ENCODE assay signal across 26 cellular contexts in genomic region chr14:101907619-101908018, GRCh38.
"Had no signal": no experiment of that assay in that cellular context is flagged by ENCODE, and none has a peak within 500 bp of the region (broad histone marks: within the 10 kb centered on the region; RNA-seq: fewer than 3 reads in every experiment).

No MANE protein-coding gene starts in this region.

- H3K27me3 Mint-ChIP-seq: memory B cell, naive B cell, progenitor cell of endocrine pancreas, type B pancreatic cell had no signal

- H3K9me3 Mint-ChIP-seq: immature natural killer cell, memory B cell, mesothelial cell of epicardium, naive B cell, nephron, neural progenitor cell, type B pancreatic cell had no signal

- DNase-seq: cortex of kidney; dorsolateral prefrontal cortex; effector CD8-positive, alpha-beta T cell; erythroblast; esophagus squamous epithelium; foreskin melanocyte; hypothalamus; immature natural killer cell; mucosa of descending colon; naive B cell; right lobe of liver; small intestine; stimulated activated CD4-positive, alpha-beta T cell treated with anti-CD3 and anti-CD28 coated beads, Interleukin-12 subunit alpha, Interleukin-12 subunit beta, amount 100 ng/mL, for 4 hours; stimulated activated CD4-positive, alpha-beta T cell treated with anti-CD3 and anti-CD28 coated beads, Interleukin-1b, Interleukin-23, amount 100 ng/mL, for 48 hours; stimulated activated CD4-positive, alpha-beta T cell treated with anti-CD3 and anti-CD28 coated beads, Interleukin-4, amount 100 ng/mL, for 1 hour; stimulated activated CD8-positive, alpha-beta memory T cell treated with anti-CD3 and anti-CD28 coated beads, Interleukin-4, amount 100 ng/mL, for 48 hours; stimulated activated naive CD8-positive, alpha-beta T cell treated with anti-CD3 and anti-CD28 coated beads, Interleukin-15, Interleukin-2, amounts not matched to agents 100 U/mL and 50 U/mL, for 24 hours; substantia nigra; testis; tibial artery had no signal

- ATAC-seq: mucosa of descending colon; right lobe of liver; stimulated activated naive CD8-positive, alpha-beta T cell treated with anti-CD3 and anti-CD28 coated beads, Interleukin-15, Interleukin-2, amounts not matched to agents 100 U/mL and 50 U/mL, for 24 hours had no signal

- H3K27ac Mint-ChIP-seq: memory B cell, mesothelial cell of epicardium, naive B cell, nephron, neural progenitor cell, progenitor cell of endocrine pancreas, type B pancreatic cell had no signal

- H3K4me1 Mint-ChIP-seq: memory B cell, mesothelial cell of epicardium, nephron, neural progenitor cell had no signal

- H3K4me3 Mint-ChIP-seq: immature natural killer cell, memory B cell, mesothelial cell of epicardium, naive B cell, nephron, neural progenitor cell, type B pancreatic cell had no signal
